ENCODE assay signal across 31 cellular contexts in genomic region chr2:138518860-138519259, GRCh38.
"Had no signal": no experiment of that assay in that cellular context is flagged by ENCODE, and none has a peak within 500 bp of the region (broad histone marks: within the 10 kb centered on the region; RNA-seq: fewer than 3 reads in every experiment).

No MANE protein-coding gene starts in this region.

- H3K4me3 ChIP-seq: ascending aorta, cardiac muscle cell had no signal

- H3K27me3 ChIP-seq: ascending aorta, cardiac muscle cell had no signal

- DNase-seq: activated B cell treated with CpG ODN at 0.5 μM for 24 hours; activated CD4-positive, alpha-beta memory T cell treated with anti-CD3 and anti-CD28 coated beads for 36 hours; activated CD4-positive, alpha-beta T cell treated with anti-CD3 and anti-CD28 coated beads for 4 hours; activated CD4-positive, alpha-beta T cell treated with anti-CD3 and anti-CD28 coated beads, Interleukin-2, amount 10 ng/mL, durations not matched to agents 24 days and 14 days; activated CD4-positive, alpha-beta T cell treated with anti-CD3 and anti-CD28 coated beads, Interleukin-2, amount 50 U/mL, for 1 hour; activated CD4-positive, alpha-beta T cell treated with anti-CD3 and anti-CD28 coated beads, Interleukin-2, amount 50 U/mL, for 4 hours; activated CD4-positive, CD25-positive, alpha-beta regulatory T cell treated with anti-CD3 and anti-CD28 coated beads, Interleukin-2, amount 50 U/mL, for 72 hours; activated CD8-positive, alpha-beta memory T cell treated with anti-CD3 and anti-CD28 coated beads, Interleukin-2, amount 50 U/mL, for 4 hours; activated CD8-positive, alpha-beta T cell treated with anti-CD3 and anti-CD28 coated beads for 36 hours; activated effector memory CD4-positive, alpha-beta T cell treated with Interleukin-2 at 50 U/mL for 16 hours; activated gamma-delta T cell; activated naive CD4-positive, alpha-beta T cell treated with anti-CD3 and anti-CD28 coated beads, Interleukin-2, amount 10 ng/mL, durations not matched to agents 7 days and 5 days; activated naive CD4-positive, alpha-beta T cell treated with Interleukin-2 at 50 U/mL for 16 hours; activated naive CD8-positive, alpha-beta T cell treated with anti-CD3 and anti-CD28 coated beads, Interleukin-2, amount 10 ng/mL, durations not matched to agents 7 days and 5 days; activated naive CD8-positive, alpha-beta T cell treated with anti-CD3 and anti-CD28 coated beads, Interleukin-2, amount 50 U/mL, for 24 hours; activated T-cell treated with anti-CD3 and anti-CD28 coated beads for 4 hours; activated T-cell treated with anti-CD3 and anti-CD28 coated beads, Interleukin-2, amount 50 U/mL, for 1 hour; activated T-cell treated with anti-CD3 and anti-CD28 coated beads, Interleukin-2, amount 50 U/mL, for 4 hours; activated T-cell treated with anti-CD3 and anti-CD28 coated beads, Interleukin-2, amount 50 U/mL, for 72 hours; amygdala; anterior cingulate cortex; caudate nucleus; cerebellar nuclear complex; T-helper 2 cell; T-helper 9 cell had no signal

- ATAC-seq: activated CD8-positive, alpha-beta T cell treated with anti-CD3 and anti-CD28 coated beads for 36 hours; activated naive CD8-positive, alpha-beta T cell treated with anti-CD3 and anti-CD28 coated beads, Interleukin-2, amount 50 U/mL, for 24 hours; activated T-cell treated with anti-CD3 and anti-CD28 coated beads, Interleukin-2, amount 50 U/mL, for 4 hours; activated T-cell treated with anti-CD3 and anti-CD28 coated beads, Interleukin-2, amount 50 U/mL, for 72 hours; activated T-helper 17 cell treated with anti-CD3 and anti-CD28 coated beads, Interleukin-2, amount 50 U/mL, for 72 hours had no signal

- H3K27ac ChIP-seq: ascending aorta, cardiac muscle cell, VCaP had no signal

- H3K36me3 ChIP-seq: cardiac muscle cell had no signal

- H3K9me3 ChIP-seq: ascending aorta had no signal

- FAIRE-seq: bronchial epithelial cell, TTC549 had no signal
